In the genomic region with DNA sequence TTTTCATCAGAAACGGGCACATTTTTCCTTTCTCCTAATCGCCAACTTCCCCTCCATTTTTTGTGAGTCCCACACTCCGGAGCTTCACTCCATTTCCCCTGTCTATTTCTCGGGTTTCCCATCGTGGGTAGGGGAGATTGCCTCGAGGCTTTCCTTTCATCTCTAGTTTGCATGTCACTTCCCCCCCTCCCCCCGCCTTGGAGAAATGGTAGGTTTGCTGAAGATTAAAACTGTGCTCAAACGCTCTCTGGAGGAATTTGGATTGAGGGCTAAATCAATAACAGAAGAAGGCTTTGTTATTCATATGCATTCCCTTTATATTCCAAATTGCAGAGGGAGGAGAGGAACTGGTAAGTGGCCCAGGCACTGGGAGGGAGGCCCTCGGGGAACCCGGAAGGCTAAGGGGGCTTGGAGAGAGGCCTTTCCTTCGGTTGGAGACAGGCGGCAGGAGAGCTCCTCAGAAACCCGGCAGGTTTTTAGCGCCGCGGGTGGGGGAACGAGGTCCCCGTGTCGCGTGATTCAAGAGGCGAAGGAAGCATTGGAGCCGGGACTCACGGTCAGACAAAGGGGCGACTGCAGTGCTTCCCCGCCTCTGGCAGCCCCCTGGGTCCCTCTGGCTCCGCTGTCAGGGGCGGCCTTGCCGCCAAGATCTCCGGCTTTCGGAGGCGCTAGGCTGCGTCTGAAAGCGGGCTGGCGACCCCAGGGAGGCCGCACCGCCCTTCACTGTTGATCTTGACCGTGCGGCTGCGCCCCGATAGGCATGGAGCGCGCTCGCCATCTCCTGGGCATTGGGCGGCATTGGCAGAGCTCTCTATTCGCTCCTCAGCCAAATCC, we compare ENCODE assay signal across 8 cellular contexts. TPM values are rescaled to one million over a fixed set of nuclear protein-coding genes. Genes with fewer than 3 reads are reported as not detected.
DNase-seq lines count a peak whose midpoint lies in the region; ATAC-seq and TF ChIP-seq lines count a peak whose summit lies in the region.

No MANE protein-coding gene starts in this region.

- ATAC-seq in GM19025 (IDR thresholded peaks at IDR 0.05; ENCODE audit: low read depth, unreplicated experiment) (peak; percentile 87), HG03378 (IDR thresholded peaks at IDR 0.05; ENCODE audit: unreplicated experiment) (peak; percentile 71)
- ATAC-seq in activated CD8-positive, alpha-beta T cell treated with anti-CD3 and anti-CD28 coated beads for 36 hours: peak; percentile 84
- peak; percentile 76 to 78 for ATAC-seq in stimulated activated naive B cell treated with anti-CD40 and anti-IgM and Interleukin-4, amounts not matched to agents 10 μg/mL and 1 μg/mL and 100 μg/mL, for 72 hours (replicated peaks)

- H3K4me3 ChIP-seq in epithelial cell of proximal tubule (ENCODE audit: low read depth, low read length): peak overlapping the region; percentile 49
- peak overlapping the region; percentile 62 to 71 for H3K4me3 ChIP-seq in mucosa of rectum (ENCODE audit: low read length in 2 of 2)

- no peaks in the 10 kb centered on the region for H3K36me3 ChIP-seq in mucosa of rectum (ENCODE audit: control insufficient read depth in 2 of 2, insufficient read depth in 2 of 2, low read length in 2 of 2)

- peaks cover 74 to 81% of the 10 kb centered on the region in 2 donors for H3K27me3 ChIP-seq in mucosa of rectum (ENCODE audit: control insufficient read depth in 2 of 2, insufficient read depth in 2 of 2, low read length in 2 of 2)

- DNase-seq in CD1c-positive myeloid dendritic cell (ENCODE audit: extremely low spot score) (peak; percentile 71), NCI-H526 treated with DMSO at 0.1 percent for 48 hours (lab: John Stamatoyannopoulos, UW) (peak; percentile 88), epithelial cell of proximal tubule (ENCODE audit: low read depth) (no peak)
- DNase-seq in activated CD8-positive, alpha-beta T cell treated with anti-CD3 and anti-CD28 coated beads for 36 hours: peak; percentile 74
- peak; percentile 47 for DNase-seq in stimulated activated naive B cell treated with anti-CD40 and anti-IgM and Interleukin-4, amounts not matched to agents 10 μg/mL and 1 μg/mL and 100 μg/mL, for 72 hours

- no peaks in the 10 kb centered on the region for H3K9me3 Mint-ChIP-seq in activated CD8-positive, alpha-beta T cell treated with anti-CD3 and anti-CD28 coated beads for 36 hours
- H3K9me3 Mint-ChIP-seq in stimulated activated naive B cell treated with anti-CD40 and anti-IgM and Interleukin-4, amounts not matched to agents 10 μg/mL and 1 μg/mL and 100 μg/mL, for 72 hours: peaks cover 0 to 3% of the 10 kb centered on the region in 2 donors

- H3K9me3 ChIP-seq in mucosa of rectum (ENCODE audit: control insufficient read depth in 2 of 2, low read length in 2 of 2): no peaks in the 10 kb centered on the region

- POLR2A ChIA-PET in activated CD8-positive, alpha-beta T cell treated with anti-CD3 and anti-CD28 coated beads for 36 hours (lab: Charles Lee): no interaction called here

- H3K36me3 Mint-ChIP-seq in activated CD8-positive, alpha-beta T cell treated with anti-CD3 and anti-CD28 coated beads for 36 hours (ENCODE audit: low read depth): no peaks in the 10 kb centered on the region
- no peaks in the 10 kb centered on the region for H3K36me3 Mint-ChIP-seq in stimulated activated naive B cell treated with anti-CD40 and anti-IgM and Interleukin-4, amounts not matched to agents 10 μg/mL and 1 μg/mL and 100 μg/mL, for 72 hours

- peak overlapping the region in 1 of 2 donors; percentile 4 for H3K27ac ChIP-seq in mucosa of rectum (ENCODE audit: low read depth in 2 of 2, low read length in 2 of 2)

- H3K4me1 ChIP-seq in mucosa of rectum (ENCODE audit: control insufficient read depth in 2 of 2, insufficient read depth in 2 of 2, low read length in 2 of 2): peaks cover 6 to 21% of the 10 kb centered on the region in 2 donors

- TF ChIP-seq CTCF in activated CD8-positive, alpha-beta T cell treated with anti-CD3 and anti-CD28 coated beads for 36 hours (IDR thresholded peaks at IDR 0.05): peak; percentile 85
- peak; percentile 79 for TF ChIP-seq CTCF in epithelial cell of proximal tubule (conservative IDR thresholded peaks at IDR 0.05; ENCODE audit: low read depth, low read length)

- H3K4me3 Mint-ChIP-seq in activated CD8-positive, alpha-beta T cell treated with anti-CD3 and anti-CD28 coated beads for 36 hours: peak overlapping the region; percentile 35
- peak overlapping the region; percentile 75 to 76 for H3K4me3 Mint-ChIP-seq in stimulated activated naive B cell treated with anti-CD40 and anti-IgM and Interleukin-4, amounts not matched to agents 10 μg/mL and 1 μg/mL and 100 μg/mL, for 72 hours

- H3K9ac ChIP-seq in mucosa of rectum (ENCODE audit: low read depth in 1 of 2, low read length in 2 of 2): peak overlapping the region; percentile 14 to 58

- CTCF ChIA-PET in activated CD8-positive, alpha-beta T cell treated with anti-CD3 and anti-CD28 coated beads for 36 hours (lab: Charles Lee): interaction anchor here (0.6 to 6.1 kb wide), 34 partner anchors 9 to 1756 kb away, joined by 3 to 94 read pairs (median 4); no protein-coding TSS in a partner anchor

- intact Hi-C loops in activated CD8-positive, alpha-beta T cell treated with anti-CD3 and anti-CD28 coated beads for 36 hours (cut with micrococcal nuclease): loop anchor here (1.0 to 5.0 kb wide), 2 partner anchors 407 to 730 kb away; no protein-coding TSS in a partner anchor

- peaks cover 82% of the 10 kb centered on the region for H3K27me3 Mint-ChIP-seq in activated CD8-positive, alpha-beta T cell treated with anti-CD3 and anti-CD28 coated beads for 36 hours
- H3K27me3 Mint-ChIP-seq in stimulated activated naive B cell treated with anti-CD40 and anti-IgM and Interleukin-4, amounts not matched to agents 10 μg/mL and 1 μg/mL and 100 μg/mL, for 72 hours: peaks cover 70 to 90% of the 10 kb centered on the region in 2 donors

- H3K27ac Mint-ChIP-seq in activated CD8-positive, alpha-beta T cell treated with anti-CD3 and anti-CD28 coated beads for 36 hours: no peak overlapping the region
- H3K27ac Mint-ChIP-seq in stimulated activated naive B cell treated with anti-CD40 and anti-IgM and Interleukin-4, amounts not matched to agents 10 μg/mL and 1 μg/mL and 100 μg/mL, for 72 hours: peak overlapping the region; percentile 21

- H3K4me1 Mint-ChIP-seq in activated CD8-positive, alpha-beta T cell treated with anti-CD3 and anti-CD28 coated beads for 36 hours (ENCODE audit: low read depth): peaks cover 14% of the 10 kb centered on the region
- peaks cover 15 to 17% of the 10 kb centered on the region in 2 donors for H3K4me1 Mint-ChIP-seq in stimulated activated naive B cell treated with anti-CD40 and anti-IgM and Interleukin-4, amounts not matched to agents 10 μg/mL and 1 μg/mL and 100 μg/mL, for 72 hours

RNA-seq across cellular contexts. Expression of gene HOXD12, which starts 2.4 kb away (rescaled TPM):
- total RNA-seq in activated CD8-positive, alpha-beta T cell treated with anti-CD3 and anti-CD28 coated beads for 36 hours: not detected
- not detected in 2 replicates for total RNA-seq in epithelial cell of proximal tubule

RNA-seq across cellular contexts. Expression of gene HOXD13, which starts 4.7 kb away (rescaled TPM):
- not detected for total RNA-seq in activated CD8-positive, alpha-beta T cell treated with anti-CD3 and anti-CD28 coated beads for 36 hours
- not detected in 2 replicates for total RNA-seq in epithelial cell of proximal tubule

RNA-seq across cellular contexts. Expression of gene HOXD11, which starts 9.9 kb away (rescaled TPM):
- total RNA-seq in activated CD8-positive, alpha-beta T cell treated with anti-CD3 and anti-CD28 coated beads for 36 hours: not detected
- 17.5 and 25.1 TPM in 2 replicates for total RNA-seq in epithelial cell of proximal tubule

RNA-seq across cellular contexts. Expression of gene EVX2, which starts 13.4 kb away (rescaled TPM):
- total RNA-seq in activated CD8-positive, alpha-beta T cell treated with anti-CD3 and anti-CD28 coated beads for 36 hours: not detected
- not detected in 2 replicates for total RNA-seq in epithelial cell of proximal tubule

RNA-seq across cellular contexts. Expression of gene HOXD10, which starts 19.4 kb away (rescaled TPM):
- not detected for total RNA-seq in activated CD8-positive, alpha-beta T cell treated with anti-CD3 and anti-CD28 coated beads for 36 hours
- total RNA-seq in epithelial cell of proximal tubule: 14.3 and 18.8 TPM in 2 replicates

Comparison
In these comparisons a context has a peak if more than half of its experiments do, and no peak if none do; other contexts are left out.
1. RNA of gene HOXD11, which starts 9.9 kb away (total RNA-seq): 17.5 to 25.1 TPM in epithelial cell of proximal tubule; not detected in activated CD8-positive, alpha-beta T cell treated with anti-CD3 and anti-CD28 coated beads for 36 hours; every median in the first group is over 10 times any median in the second.
2. Peak in every context shown above with its lines, with median percentiles within 50 percentile points of each other: ATAC-seq.